In the genomic region with DNA sequence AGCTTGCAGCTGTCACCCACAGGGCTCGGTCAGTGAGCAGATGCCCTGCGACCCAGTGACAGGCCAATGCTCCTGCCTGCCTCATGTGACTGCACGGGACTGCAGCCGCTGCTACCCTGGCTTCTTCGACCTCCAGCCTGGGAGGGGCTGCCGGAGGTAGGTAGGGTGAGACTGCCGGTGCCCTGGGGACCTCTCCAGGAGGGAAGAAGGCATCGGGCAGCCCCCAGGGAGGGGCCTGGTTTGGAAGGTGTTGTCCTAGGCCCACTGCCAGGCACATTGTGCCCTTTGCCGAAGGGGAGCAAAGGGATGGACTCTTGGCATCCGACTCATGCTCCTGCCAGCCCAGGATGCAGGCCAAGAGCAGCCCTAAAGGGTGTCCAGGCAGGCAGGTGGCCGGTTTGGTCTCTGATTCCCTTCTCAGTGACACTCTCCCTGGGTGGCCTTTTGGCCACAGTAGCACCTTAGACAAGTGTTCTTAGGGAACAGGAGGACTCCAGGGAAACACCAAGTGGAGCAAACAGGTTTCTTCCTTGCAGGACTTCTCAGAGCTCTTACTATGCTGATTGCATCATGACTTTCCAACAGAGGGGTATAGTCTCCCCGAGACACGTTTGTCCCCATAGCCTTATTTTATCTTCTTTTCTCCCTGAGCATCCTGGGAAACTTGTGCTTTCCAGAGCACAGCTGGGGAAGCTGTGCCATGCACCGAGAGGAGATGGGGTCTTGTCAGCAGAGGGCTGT, we compare ENCODE assay signal across 1 cellular context.
TF ChIP-seq lines count a peak whose summit lies in the region.

No MANE protein-coding gene starts in this region.

TF ChIP-seq in liver, 16 proteins besides CTCF, POLR2A, EP300 and RAD21 (continued from another document):
- TF ChIP-seq, protein P1, sequence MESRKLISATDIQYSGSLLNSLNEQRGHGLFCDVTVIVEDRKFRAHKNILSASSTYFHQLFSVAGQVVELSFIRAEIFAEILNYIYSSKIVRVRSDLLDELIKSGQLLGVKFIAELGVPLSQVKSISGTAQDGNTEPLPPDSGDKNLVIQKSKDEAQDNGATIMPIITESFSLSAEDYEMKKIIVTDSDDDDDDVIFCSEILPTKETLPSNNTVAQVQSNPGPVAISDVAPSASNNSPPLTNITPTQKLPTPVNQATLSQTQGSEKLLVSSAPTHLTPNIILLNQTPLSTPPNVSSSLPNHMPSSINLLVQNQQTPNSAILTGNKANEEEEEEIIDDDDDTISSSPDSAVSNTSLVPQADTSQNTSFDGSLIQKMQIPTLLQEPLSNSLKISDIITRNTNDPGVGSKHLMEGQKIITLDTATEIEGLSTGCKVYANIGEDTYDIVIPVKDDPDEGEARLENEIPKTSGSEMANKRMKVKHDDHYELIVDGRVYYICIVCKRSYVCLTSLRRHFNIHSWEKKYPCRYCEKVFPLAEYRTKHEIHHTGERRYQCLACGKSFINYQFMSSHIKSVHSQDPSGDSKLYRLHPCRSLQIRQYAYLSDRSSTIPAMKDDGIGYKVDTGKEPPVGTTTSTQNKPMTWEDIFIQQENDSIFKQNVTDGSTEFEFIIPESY (IDR thresholded peaks at IDR 0.05), result no peak
- TF ChIP-seq HNF4G (IDR thresholded peaks at IDR 0.05), result no peak
- no peak for TF ChIP-seq YY1 (IDR thresholded peaks at IDR 0.05)
- TF ChIP-seq HNF4A (conservative IDR thresholded peaks at IDR 0.05), result peak; percentile 77 to 80
- TF ChIP-seq, protein P2, sequence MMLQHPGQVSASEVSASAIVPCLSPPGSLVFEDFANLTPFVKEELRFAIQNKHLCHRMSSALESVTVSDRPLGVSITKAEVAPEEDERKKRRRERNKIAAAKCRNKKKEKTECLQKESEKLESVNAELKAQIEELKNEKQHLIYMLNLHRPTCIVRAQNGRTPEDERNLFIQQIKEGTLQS (IDR thresholded peaks at IDR 0.05), result no peak
- peak; percentile 38 to 78 for TF ChIP-seq RXRA (IDR thresholded peaks at IDR 0.05)
- no peak for TF ChIP-seq NR2F2 (IDR thresholded peaks at IDR 0.05)
- no peak for TF ChIP-seq FOXA1 (IDR thresholded peaks at IDR 0.05)
- TF ChIP-seq FOXA2 (IDR thresholded peaks at IDR 0.05), result no peak
- TF ChIP-seq SP1 (IDR thresholded peaks at IDR 0.05), result peak; percentile 52
- TF ChIP-seq JUND (IDR thresholded peaks at IDR 0.05), result no peak
- TF ChIP-seq, protein P3, sequence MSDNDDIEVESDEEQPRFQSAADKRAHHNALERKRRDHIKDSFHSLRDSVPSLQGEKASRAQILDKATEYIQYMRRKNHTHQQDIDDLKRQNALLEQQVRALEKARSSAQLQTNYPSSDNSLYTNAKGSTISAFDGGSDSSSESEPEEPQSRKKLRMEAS (IDR thresholded peaks at IDR 0.05), result no peak
- no peak for TF ChIP-seq EGR1 (IDR thresholded peaks at IDR 0.05; ENCODE audit: low read depth in 2 of 2)
- no peak for TF ChIP-seq GABPA (IDR thresholded peaks at IDR 0.05 in 1 of 2, conservative IDR thresholded peaks at IDR 0.05 in 1 of 2)
- no peak for TF ChIP-seq TAF1 (conservative IDR thresholded peaks at IDR 0.05)
